In genomic region chr1:25979210-25979609, GRCh38 we compare ENCODE assay signal across 30 cellular contexts. TPM values are rescaled to one million over a fixed set of nuclear protein-coding genes. Genes with fewer than 3 reads are reported as not detected.
"Had no signal": no experiment of that assay in that cellular context is flagged by ENCODE, and none has a peak within 500 bp of the region (broad histone marks: within the 10 kb centered on the region; RNA-seq: fewer than 3 reads in every experiment).

No MANE protein-coding gene starts in this region.

- H3K9me3 ChIP-seq: colonic mucosa, esophagus muscularis mucosa, esophagus squamous epithelium, gastrocnemius medialis, gastroesophageal sphincter, heart left ventricle, heart right ventricle had no signal

- H3K4me1 ChIP-seq: colonic mucosa, esophagus muscularis mucosa, esophagus squamous epithelium, foreskin keratinocyte, gastrocnemius medialis, gastroesophageal sphincter, heart left ventricle, heart right ventricle had no signal

- DNase-seq: colonic mucosa; cortex of kidney; dermis blood vessel endothelial cell; dorsolateral prefrontal cortex; effector CD4-positive, alpha-beta T cell; effector CD8-positive, alpha-beta T cell; effector memory CD4-positive, alpha-beta T cell; effector memory CD8-positive, alpha-beta T cell; endodermal cell; erythroblast; esophagus squamous epithelium; foreskin fibroblast; foreskin keratinocyte; foreskin melanocyte; gastrocnemius medialis; glutamatergic neuron; head of caudate nucleus; heart left ventricle; heart right ventricle had no signal

- FAIRE-seq: colon, endometrium, endothelial cell of umbilical vein, frontal cortex had no signal

- H3K27me3 ChIP-seq: colonic mucosa, dorsolateral prefrontal cortex, esophagus muscularis mucosa, esophagus squamous epithelium, foreskin keratinocyte, gastrocnemius medialis, gastroesophageal sphincter, heart left ventricle, heart right ventricle had no signal

- H3K27ac ChIP-seq: colonic mucosa, coronary artery, epithelial cell of prostate, esophagus muscularis mucosa, esophagus squamous epithelium, foreskin keratinocyte, gastrocnemius medialis, gastroesophageal sphincter, heart left ventricle, heart right ventricle had no signal

- ATAC-seq: effector memory CD8-positive, alpha-beta T cell; esophagus mucosa; foreskin keratinocyte; gastrocnemius medialis; gastroesophageal sphincter; heart left ventricle; heart right ventricle had no signal

- H3K27ac Mint-ChIP-seq: dendritic cell treated with granulocyte-macrophage colony-stimulating factor and Interleukin-4, amounts not matched to agents 40 ng/mL and 50 ng/mL, for 4 days; endodermal cell had no signal

- H3K4me3 Mint-ChIP-seq: dendritic cell treated with granulocyte-macrophage colony-stimulating factor and Interleukin-4, amounts not matched to agents 40 ng/mL and 50 ng/mL, for 4 days; effector memory CD8-positive, alpha-beta T cell; endodermal cell had no signal

- H3K27me3 Mint-ChIP-seq: dendritic cell treated with granulocyte-macrophage colony-stimulating factor and Interleukin-4, amounts not matched to agents 40 ng/mL and 50 ng/mL, for 4 days; effector memory CD8-positive, alpha-beta T cell had no signal

- H3K9me3 Mint-ChIP-seq: dendritic cell treated with granulocyte-macrophage colony-stimulating factor and Interleukin-4, amounts not matched to agents 40 ng/mL and 50 ng/mL, for 4 days; effector memory CD8-positive, alpha-beta T cell; endodermal cell had no signal

- H3K4me1 Mint-ChIP-seq: endodermal cell had no signal

- H3K4me3 ChIP-seq: colonic mucosa, coronary artery, dorsolateral prefrontal cortex, esophagus muscularis mucosa, esophagus squamous epithelium, gastrocnemius medialis, gastroesophageal sphincter, heart left ventricle, heart right ventricle had no signal

RNA-seq across cellular contexts. Expression of gene EXTL1, which starts 42.4 kb away (rescaled TPM):
- total RNA-seq: dermis blood vessel endothelial cell, dermis microvascular lymphatic vessel endothelial cell, endothelial cell of umbilical vein, esophagus mucosa, esophagus squamous epithelium had no signal
- polyA plus RNA-seq: endothelial cell of umbilical vein had no signal
